In genomic region chr4:83075271-83075670, GRCh38 we compare ENCODE assay signal across 19 cellular contexts. TPM values are rescaled to one million over a fixed set of nuclear protein-coding genes. Genes with fewer than 3 reads are reported as not detected.
DNase-seq lines count a peak whose midpoint lies in the region; ATAC-seq and TF ChIP-seq lines count a peak whose summit lies in the region.
"Had no signal": no experiment of that assay in that cellular context is flagged by ENCODE, and none has a peak within 500 bp of the region (broad histone marks: within the 10 kb centered on the region; RNA-seq: fewer than 3 reads in every experiment).

No MANE protein-coding gene starts in this region.

- no peak overlapping the region for H3K4me2 ChIP-seq in smooth muscle cell

- no peaks in the 10 kb centered on the region for H3F3A ChIP-seq in smooth muscle cell (ENCODE audit: low read depth)

- TF ChIP-seq CTCF in HFF-Myc (IDR thresholded peaks at IDR 0.05; ENCODE audit: low read depth, low read length, missing control alignments) (no peak), adrenal gland (IDR thresholded peaks at IDR 0.05) (no peak), gastroesophageal sphincter (IDR thresholded peaks at IDR 0.05) (no peak), smooth muscle cell (IDR thresholded peaks at IDR 0.05; ENCODE audit: borderline replicate concordance, insufficient read depth, poor library complexity, severe bottlenecking) (no peak), spleen (IDR thresholded peaks at IDR 0.05 in 8 of 11, conservative IDR thresholded peaks at IDR 0.05 in 3 of 11) (no peak)

- no peak overlapping the region for H3K9ac ChIP-seq in smooth muscle cell (ENCODE audit: low read depth)

- ATAC-seq in gastroesophageal sphincter (no peak), HG03025 (IDR thresholded peaks at IDR 0.05; ENCODE audit: low FRiP score, unreplicated experiment) (no peak), HG03354 (IDR thresholded peaks at IDR 0.05; ENCODE audit: poor library complexity, severe bottlenecking, unreplicated experiment) (no peak)
- ATAC-seq: left cardiac atrium, right cardiac atrium had no signal

- no peak overlapping the region for H2AFZ ChIP-seq in smooth muscle cell (ENCODE audit: low read depth)

- H3K27ac ChIP-seq in adrenal gland, result peak overlapping the region in 4 of 5 donors; percentile 59 to 72 (median 67)
- H3K27ac ChIP-seq in gastroesophageal sphincter, result peak overlapping the region; percentile 31 to 71 (median 63)
- H3K27ac ChIP-seq in smooth muscle cell (ENCODE audit: low read depth), result peak overlapping the region; percentile 19
- H3K27ac ChIP-seq in spleen, result peak overlapping the region in 3 of 8 donors; percentile 10 to 30 (median 22)
- H3K27ac ChIP-seq: tibial nerve had no signal

- H3K79me2 ChIP-seq in smooth muscle cell (ENCODE audit: low read depth), result no peaks in the 10 kb centered on the region

- H3K4me3 ChIP-seq in HFF-Myc (replicated peaks; ENCODE audit: low read depth, low read length) (no peak overlapping the region), adrenal gland (no peak overlapping the region), gastroesophageal sphincter (no peak overlapping the region), smooth muscle cell (no peak overlapping the region), spleen (no peak overlapping the region)
- H3K4me3 ChIP-seq: tibial nerve had no signal

- H3K9me3 ChIP-seq in adrenal gland (replicated peaks in 1 of 3) (no peaks in the 10 kb centered on the region), gastroesophageal sphincter (no peaks in the 10 kb centered on the region), smooth muscle cell (replicated peaks; ENCODE audit: low read depth) (no peaks in the 10 kb centered on the region), spleen (no peaks in the 10 kb centered on the region)
- H3K9me3 ChIP-seq: tibial nerve had no signal

- DNase-seq in HFF-Myc (ENCODE audit: extremely low read depth, low read depth) (peak; percentile 39), adrenal gland (peak in 3 of 7 donors; percentile 18 to 38 (median 37)), smooth muscle cell (lab: John Stamatoyannopoulos, UW; ENCODE audit: unreplicated experiment) (no peak), spleen (no peak)
- DNase-seq: activated T-cell treated with anti-CD3 and anti-CD28 coated beads, Interleukin-2, amount 50 U/mL, for 1 hour; central memory CD4-positive, alpha-beta T cell; DND-41; H7; left cardiac atrium; NCI-H1105 treated with DMSO at 0.1 percent for 48 hours; NK-92 treated with Interleukin-12 subunit alpha and Interleukin-12 subunit beta, amount 100 ng/mL, for 24 hours; right cardiac atrium; SHP77; stimulated activated CD4-positive, alpha-beta T cell treated with anti-CD3 and anti-CD28 coated beads, Interleukin-4, amount 100 ng/mL, for 4 hours; T1000 had no signal

- peaks cover 8 to 14% of the 10 kb centered on the region in 2 donors for H3K4me1 ChIP-seq in adrenal gland (replicated peaks in 1 of 2)
- H3K4me1 ChIP-seq in gastroesophageal sphincter, result peaks cover 0 to 21% (median 0%) of the 10 kb centered on the region in 3 donors
- H3K4me1 ChIP-seq in smooth muscle cell (ENCODE audit: low read depth), result no peaks in the 10 kb centered on the region
- H3K4me1 ChIP-seq in spleen, result peaks cover 0 to 28% (median 21%) of the 10 kb centered on the region in 6 donors
- H3K4me1 ChIP-seq: tibial nerve had no signal

- TF ChIP-seq EP300 in gastroesophageal sphincter (IDR thresholded peaks at IDR 0.05), result no peak

- TF ChIP-seq POLR2A in adrenal gland (IDR thresholded peaks at IDR 0.05) (no peak), gastroesophageal sphincter (IDR thresholded peaks at IDR 0.05) (no peak), spleen (IDR thresholded peaks at IDR 0.05) (no peak)

- intact Hi-C loops in adrenal gland (cut with DNase I), result no loop called here
- intact Hi-C loops in spleen (cut with DNase I; ENCODE audit: low total_unique reads), result no loop called here

- WGBS in adrenal gland, 4 donors, result 21 to 29% (median 28%) methylated on average over 3 of the region's 3 CpGs
- 7 to 32% methylated on average over 3 of the region's 3 CpGs for WGBS in gastroesophageal sphincter (ENCODE audit: low coverage in 1 of 2), 2 donors
- WGBS in smooth muscle cell (ENCODE audit: low lambda C conversion rate), result 86% methylated on average over 3 of the region's 3 CpGs
- 65 to 76% (median 71%) methylated on average over 3 of the region's 3 CpGs for WGBS in spleen, 5 donors

- no peaks in the 10 kb centered on the region for H4K20me1 ChIP-seq in smooth muscle cell (ENCODE audit: low read depth)

- no peaks in the 10 kb centered on the region for H3K27me3 ChIP-seq in adrenal gland
- no peaks in the 10 kb centered on the region for H3K27me3 ChIP-seq in gastroesophageal sphincter
- H3K27me3 ChIP-seq in smooth muscle cell (ENCODE audit: low read depth), result no peaks in the 10 kb centered on the region
- H3K27me3 ChIP-seq in spleen (replicated peaks in 1 of 7), result no peaks in the 10 kb centered on the region
- H3K27me3 ChIP-seq: tibial nerve had no signal

- H3K36me3 ChIP-seq in adrenal gland (replicated peaks in 1 of 2) (no peaks in the 10 kb centered on the region), gastroesophageal sphincter (peaks cover 0 to 58% of the 10 kb centered on the region in 2 donors), smooth muscle cell (ENCODE audit: low read depth) (no peaks in the 10 kb centered on the region), spleen (peaks cover 0 to 62% (median 16%) of the 10 kb centered on the region in 6 donors)

RNA-seq across cellular contexts. Expression of gene PLAC8, which starts 39.3 kb away (rescaled TPM):
- total RNA-seq in adrenal gland (1 to 10 TPM in 7 of 8 donors, not detected in 1; 1.8 to 5.9 (median 2.9) TPM), gastroesophageal sphincter (10 to 100 TPM in 1 of 4 donors, 1 to 10 TPM in 2, not detected in 1; 2.0 to 32.0 (median 2.6) TPM), smooth muscle cell (23.8 and 25.6 TPM in 2 replicates), spleen (100 to 1,000 TPM; 156 to 341 (median 215) TPM)
- polyA plus RNA-seq in adrenal gland (10 to 100 TPM in 1 of 3 donors, 1 to 10 TPM in 2; 1.4 to 14.4 (median 4.1) TPM), smooth muscle cell (5.0 and 19.5 TPM in 2 replicates), spleen (100 to 1,000 TPM; 193 to 321 (median 256) TPM)

RNA-seq across cellular contexts. Expression of gene COPS4, which starts 40.3 kb away (rescaled TPM):
- total RNA-seq in adrenal gland (10 to 100 TPM; 36.5 to 67.4 (median 45.5) TPM), gastroesophageal sphincter (10 to 100 TPM; 51.0 to 60.7 (median 55.8) TPM), smooth muscle cell (55.5 and 69.8 TPM in 2 replicates), spleen (10 to 100 TPM; 23.9 to 35.1 (median 26.0) TPM)
- polyA plus RNA-seq in adrenal gland (100 to 1,000 TPM in 1 of 3 donors, 10 to 100 TPM in 2; 13.4 to 110 (median 18.4) TPM), smooth muscle cell (41.2 and 53.4 TPM in 2 replicates), spleen (10 to 100 TPM; 20.0 to 30.8 (median 23.4) TPM)
